ENCODE assay signal across 8 cellular contexts in genomic region chr17:39231587-39232551, GRCh38. TPM values are rescaled to one million over a fixed set of nuclear protein-coding genes. Genes with fewer than 3 reads are reported as not detected.
DNase-seq lines count a peak whose midpoint lies in the region; ATAC-seq and TF ChIP-seq lines count a peak whose summit lies in the region.

No MANE protein-coding gene starts in this region.

- no peak overlapping the region for H3K27ac Mint-ChIP-seq in activated naive CD4-positive, alpha-beta T cell treated with anti-CD3 and anti-CD28 coated beads, Interleukin-2, amount 10 ng/mL, durations not matched to agents 7 days and 5 days

- H3K36me3 ChIP-seq in H7 (replicated peaks; ENCODE audit: control insufficient read depth, insufficient read depth, low read length) (no peaks in the 10 kb centered on the region), spleen (no peaks in the 10 kb centered on the region)

- peaks cover 66% of the 10 kb centered on the region for H3K27me3 Mint-ChIP-seq in activated naive CD4-positive, alpha-beta T cell treated with anti-CD3 and anti-CD28 coated beads, Interleukin-2, amount 10 ng/mL, durations not matched to agents 7 days and 5 days

- CTCF ChIA-PET in activated naive CD4-positive, alpha-beta T cell treated with anti-CD3 and anti-CD28 coated beads, Interleukin-2, amount 10 ng/mL, durations not matched to agents 7 days and 5 days (lab: Charles Lee): interaction anchor here (0.6 to 5.0 kb wide), 16 partner anchors 9 to 294 kb away, joined by 3 to 74 read pairs (median 4); partner anchors contain the start of genes ARL5C and RPL19

- H3K9me3 Mint-ChIP-seq in activated naive CD4-positive, alpha-beta T cell treated with anti-CD3 and anti-CD28 coated beads, Interleukin-2, amount 10 ng/mL, durations not matched to agents 7 days and 5 days: no peaks in the 10 kb centered on the region

- no peak overlapping the region for H3K27ac ChIP-seq in spleen

- peak overlapping the region; percentile 26; the same call in 1 of the 2 replicates for H3K4me3 ChIP-seq in H7 (ENCODE audit: insufficient read depth, low read depth, low read length)
- peak overlapping the region in 1 of 8 donors; percentile 40 for H3K4me3 ChIP-seq in spleen

- H3K9me3 ChIP-seq in spleen: no peaks in the 10 kb centered on the region

- H3K4me1 ChIP-seq in spleen: peaks cover 0 to 15% (median 10%) of the 10 kb centered on the region in 6 donors

- TF ChIP-seq CTCF in spleen (IDR thresholded peaks at IDR 0.05 in 8 of 11, conservative IDR thresholded peaks at IDR 0.05 in 3 of 11): peak; percentile 21 to 84 (median 68)

- DNase-seq in ACHN: peak; percentile 40
- peak; percentile 94 for DNase-seq in H7
- peak; percentile 41 for DNase-seq in RPMI7951 (ENCODE audit: low read depth)
- DNase-seq in activated naive CD4-positive, alpha-beta T cell treated with anti-CD3 and anti-CD28 coated beads, Interleukin-2, amount 10 ng/mL, durations not matched to agents 7 days and 5 days: peak; percentile 66
- peak; percentile 71 for DNase-seq in left ventricle myocardium superior
- DNase-seq in spleen: peak; percentile 87

- H3K4me1 Mint-ChIP-seq in activated naive CD4-positive, alpha-beta T cell treated with anti-CD3 and anti-CD28 coated beads, Interleukin-2, amount 10 ng/mL, durations not matched to agents 7 days and 5 days: peaks cover 9% of the 10 kb centered on the region

- ATAC-seq in left ventricle myocardium superior: peak; percentile 84
- no peak for ATAC-seq in GM21515 (IDR thresholded peaks at IDR 0.05; ENCODE audit: unreplicated experiment)
- ATAC-seq in GM18502 (IDR thresholded peaks at IDR 0.05; ENCODE audit: poor library complexity, unreplicated experiment): no peak

- H3K27me3 ChIP-seq in H7 (ENCODE audit: control insufficient read depth, insufficient read depth, low read length) (0 out of 2 replicates have a peak, but pooled peaks cover 4% of the 10 kb centered on the region), spleen (replicated peaks in 1 of 7) (peaks cover 0 to 73% (median 46%) of the 10 kb centered on the region in 7 donors)

- H3K4me3 Mint-ChIP-seq in activated naive CD4-positive, alpha-beta T cell treated with anti-CD3 and anti-CD28 coated beads, Interleukin-2, amount 10 ng/mL, durations not matched to agents 7 days and 5 days: no peak overlapping the region

- 15 to 24% (median 19%) methylated on average over 17 to 22 of the region's 22 CpGs for WGBS in spleen, 5 donors

- intact Hi-C loops in left ventricle myocardium superior (cut with micrococcal nuclease): no loop called here
- intact Hi-C loops in spleen (cut with DNase I; ENCODE audit: low total_unique reads): no loop called here

- no peaks in the 10 kb centered on the region for H3K36me3 Mint-ChIP-seq in activated naive CD4-positive, alpha-beta T cell treated with anti-CD3 and anti-CD28 coated beads, Interleukin-2, amount 10 ng/mL, durations not matched to agents 7 days and 5 days

- in situ Hi-C loops in ACHN (cut with HindIII; ENCODE audit: low pct_ligation_motif_present, low pct_unique_long_range_greater_than_20kb, low sequenced_read_pairs): no loop called here

- no peak for TF ChIP-seq POLR2A in spleen (IDR thresholded peaks at IDR 0.05)

RNA-seq across cellular contexts. Expression of gene STAC2, which starts 6.1 kb away (rescaled TPM):
- total RNA-seq in H7 (2014; rRNA removed; shearing (Covaris generic)): 0.15 and 0.59 TPM in 2 replicates
- 0.10 and 0.12 TPM in 2 replicates for total RNA-seq in RPMI7951 (2014; rRNA removed; shearing (Covaris generic))
- total RNA-seq in left ventricle myocardium superior (0.62 TPM), spleen (under 1 TPM in 2 of 7 donors, not detected in 5; 0.27 to 0.56 TPM)
- under 1 TPM in 1 of 3 donors, not detected in 2; 0.06 TPM for polyA plus RNA-seq in spleen

RNA-seq across cellular contexts. Expression of gene RPL19, which starts 31.8 kb away (rescaled TPM):
- total RNA-seq in H7 (2014; rRNA removed; shearing (Covaris generic)): 2,113 and 2,304 TPM in 2 replicates
- 2,028 and 2,044 TPM in 2 replicates for total RNA-seq in RPMI7951 (2014; rRNA removed; shearing (Covaris generic))
- total RNA-seq in left ventricle myocardium superior (992 TPM), spleen (1,000 to 10,000 TPM; 1,504 to 3,872 (median 2,079) TPM)
- 1,000 to 10,000 TPM; 4,610 to 7,360 (median 6,812) TPM for polyA plus RNA-seq in spleen

RNA-seq across cellular contexts. Expression of gene CACNB1, which starts 34.4 kb away (rescaled TPM):
- 3.8 and 9.1 TPM in 2 replicates for total RNA-seq in H7 (2014; rRNA removed; shearing (Covaris generic))
- 1.9 and 3.4 TPM in 2 replicates for total RNA-seq in RPMI7951 (2014; rRNA removed; shearing (Covaris generic))
- total RNA-seq in left ventricle myocardium superior (5.7 TPM), spleen (10 to 100 TPM in 2 of 7 donors, 1 to 10 TPM in 5; 4.1 to 11.9 (median 7.1) TPM)
- polyA plus RNA-seq in spleen: 1 to 10 TPM; 2.0 to 5.0 (median 4.2) TPM

Comparison
In these comparisons a context has a peak if more than half of its experiments do, and no peak if none do; other contexts are left out.
1. DNase-seq: peak in every context shown above with its lines; median percentile 94 in H7; 87 in spleen; 71 in left ventricle myocardium superior; 66 in activated naive CD4-positive, alpha-beta T cell treated with anti-CD3 and anti-CD28 coated beads, Interleukin-2, amount 10 ng/mL, durations not matched to agents 7 days and 5 days; 41 in RPMI7951; 40 in ACHN.